In genomic region chr2:33607905-33608304, GRCh38 we compare ENCODE assay signal across 17 cellular contexts. TPM values are rescaled to one million over a fixed set of nuclear protein-coding genes. Genes with fewer than 3 reads are reported as not detected.
DNase-seq lines count a peak whose midpoint lies in the region; ATAC-seq and TF ChIP-seq lines count a peak whose summit lies in the region.
"Had no signal": no experiment of that assay in that cellular context is flagged by ENCODE, and none has a peak within 500 bp of the region (broad histone marks: within the 10 kb centered on the region; RNA-seq: fewer than 3 reads in every experiment).

No MANE protein-coding gene starts in this region.

- TF ChIP-seq EP300 in gastroesophageal sphincter (IDR thresholded peaks at IDR 0.05) = no peak

- H3K27me3 ChIP-seq in right cardiac atrium (ENCODE audit: control insufficient read depth, insufficient read depth) (no peaks in the 10 kb centered on the region), psoas muscle (ENCODE audit: insufficient read depth in 3 of 3, low read length in 2 of 3) (no peaks in the 10 kb centered on the region), gastroesophageal sphincter (no peaks in the 10 kb centered on the region)
- H3K27me3 ChIP-seq: BLaER1 had no signal

- 28% methylated on average over 2 of the region's 2 CpGs for WGBS in right cardiac atrium
- WGBS in psoas muscle, 3 donors = 32 to 63% (median 41%) methylated on average over 2 of the region's 2 CpGs
- WGBS in gastroesophageal sphincter (ENCODE audit: low coverage in 1 of 2), 2 donors = 29 to 38% methylated on average over 2 of the region's 2 CpGs

- H3K4me1 ChIP-seq in right cardiac atrium (ENCODE audit: control insufficient read depth, insufficient read depth, low read length) (peaks cover under 1% of the 10 kb centered on the region), psoas muscle (peaks cover 17% of the 10 kb centered on the region), gastroesophageal sphincter (peaks cover 0 to 14% (median 0%) of the 10 kb centered on the region in 3 donors)
- H3K4me1 ChIP-seq: BLaER1 had no signal

- DNase-seq in COLO829 (ENCODE audit: low spot score) (peak; percentile 43), fibroblast of pulmonary artery (ENCODE audit: low read depth) (peak; percentile 20), right cardiac atrium (no peak), psoas muscle (no peak), NCI-H1048 (lab: John Stamatoyannopoulos, UW) (no peak), retina (no peak)
- DNase-seq: 8988T; CD8-positive, alpha-beta memory T cell; NCI-H1092; NCI-H1694; NCI-H345; NCI-H526 treated with DMSO at 0.1 percent for 48 hours had no signal

- H3K27ac ChIP-seq in right cardiac atrium (ENCODE audit: low read length) (no peak overlapping the region), psoas muscle (peak overlapping the region; percentile 30), gastroesophageal sphincter (no peak overlapping the region)
- H3K27ac ChIP-seq: BLaER1, RWPE1 had no signal

- H3K9me3 ChIP-seq in right cardiac atrium (ENCODE audit: control insufficient read depth, low read length) = no peaks in the 10 kb centered on the region
- no peaks in the 10 kb centered on the region for H3K9me3 ChIP-seq in psoas muscle
- H3K9me3 ChIP-seq in gastroesophageal sphincter = no peaks in the 10 kb centered on the region

- H3K36me3 ChIP-seq in psoas muscle (ENCODE audit: insufficient read depth in 1 of 2, low read depth in 1 of 2) (no peaks in the 10 kb centered on the region), gastroesophageal sphincter (no peaks in the 10 kb centered on the region)
- H3K36me3 ChIP-seq: BLaER1 had no signal

- H3K4me3 ChIP-seq in fibroblast of pulmonary artery (replicated peaks; ENCODE audit: low read depth, low read length) (no peak overlapping the region), right cardiac atrium (ENCODE audit: low read length) (no peak overlapping the region), psoas muscle (peak overlapping the region; percentile 12), gastroesophageal sphincter (no peak overlapping the region)
- H3K4me3 ChIP-seq: BLaER1, K562 had no signal

- no peak for TF ChIP-seq CTCF in fibroblast of pulmonary artery (IDR thresholded peaks at IDR 0.05; ENCODE audit: low read length, missing control alignments)
- TF ChIP-seq CTCF in psoas muscle (IDR thresholded peaks at IDR 0.05) = no peak
- no peak for TF ChIP-seq CTCF in gastroesophageal sphincter (IDR thresholded peaks at IDR 0.05)

- peak; percentile 46 to 51 for ATAC-seq in right cardiac atrium
- ATAC-seq in psoas muscle = peak; percentile 80 to 97 (median 88)
- ATAC-seq in GM18505 (IDR thresholded peaks at IDR 0.05; ENCODE audit: unreplicated experiment) = no peak
- no peak for ATAC-seq in gastroesophageal sphincter

- intact Hi-C loops in right cardiac atrium (cut with DNase I) (no loop called here), psoas muscle (cut with DNase I) (no loop called here)

- TF ChIP-seq POLR2A in GM18505 (IDR thresholded peaks at IDR 0.05; ENCODE audit: borderline replicate concordance, extremely low read depth, insufficient read depth, insufficient read length) (no peak), gastroesophageal sphincter (IDR thresholded peaks at IDR 0.05) (no peak)

RNA-seq across cellular contexts. Expression of gene FAM98A, which starts 8.8 kb away (rescaled TPM):
- total RNA-seq in right cardiac atrium = 10 to 100 TPM; 59.2 to 83.5 (median 74.7) TPM
- 39.8 TPM for polyA plus RNA-seq in right cardiac atrium
- total RNA-seq in psoas muscle = 10 to 100 TPM; 52.2 to 77.9 (median 60.5) TPM
- 100 to 1,000 TPM in 1 of 3 donors, 10 to 100 TPM in 2; 31.6 to 125 (median 35.2) TPM for polyA plus RNA-seq in psoas muscle
- 10 to 100 TPM; 27.8 to 54.8 (median 43.1) TPM for total RNA-seq in gastroesophageal sphincter

Comparison
In these comparisons a context has a peak if more than half of its experiments do, and no peak if none do; other contexts are left out.
1. DNase-seq: peak in COLO829 (single experiment) and fibroblast of pulmonary artery (single experiment); none in right cardiac atrium (0 of 3), psoas muscle (0 of 2), NCI-H1048 (single experiment) and retina (single experiment).
2. ATAC-seq: peak in right cardiac atrium (2 of 2) and psoas muscle (4 of 4); none in GM18505 (single experiment) and gastroesophageal sphincter (single experiment).